In genomic region chr1:161905269-161905884, GRCh38 we compare ENCODE assay signal across 9 cellular contexts.
DNase-seq lines count a peak whose midpoint lies in the region; ATAC-seq and TF ChIP-seq lines count a peak whose summit lies in the region.
"Had no signal": no experiment of that assay in that cellular context is flagged by ENCODE, and none has a peak within 500 bp of the region (broad histone marks: within the 10 kb centered on the region; RNA-seq: fewer than 3 reads in every experiment).

No MANE protein-coding gene starts in this region.

- TF ChIP-seq CTCF in CD8-positive, alpha-beta T cell (IDR thresholded peaks at IDR 0.05), result peak; percentile 76
- TF ChIP-seq CTCF in HEK293 (tag by site-specific recombination; IDR thresholded peaks at IDR 0.05), result no peak
- TF ChIP-seq CTCF in fibroblast of pulmonary artery (IDR thresholded peaks at IDR 0.05; ENCODE audit: low read length, missing control alignments), result peak; percentile 49
- peak; percentile 18 to 70 (median 54) for TF ChIP-seq CTCF in thyroid gland (IDR thresholded peaks at IDR 0.05)

- peaks cover 15% of the 10 kb centered on the region for H3K4me1 Mint-ChIP-seq in CD8-positive, alpha-beta T cell (ENCODE audit: low read depth)

- POLR2A ChIA-PET in CD8-positive, alpha-beta T cell (lab: Charles Lee), result interaction anchor here (1.3 kb wide), 1 partner anchor 9 kb away, joined by 3 read pairs; no protein-coding TSS in a partner anchor
- POLR2A ChIA-PET in HEK293 (lab: Yijun Ruan, JAX), result no interaction called here

- CTCF ChIA-PET in CD8-positive, alpha-beta T cell (lab: Charles Lee), result interaction anchor here (0.6 to 2.3 kb wide), 22 partner anchors 9 to 312 kb away, joined by 3 to 11 read pairs (median 3); partner anchors contain the start of gene OLFML2B
- CTCF ChIA-PET in HEK293 (lab: Yijun Ruan, JAX), result interaction anchor here (0.6 to 1.8 kb wide), 15 partner anchors 10 to 728 kb away, joined by 3 to 9 read pairs (median 3); partner anchors contain the start of gene OLFML2B

- H3K4me3 Mint-ChIP-seq in CD8-positive, alpha-beta T cell, result no peak overlapping the region

- TF ChIP-seq POLR2A in thyroid gland (IDR thresholded peaks at IDR 0.05), result no peak

- no peaks in the 10 kb centered on the region for H3K36me3 ChIP-seq in CD8-positive, alpha-beta T cell (ENCODE audit: insufficient read depth, low read length)
- H3K36me3 ChIP-seq in HEK293 (ENCODE audit: control insufficient read depth in 2 of 2, insufficient read depth in 1 of 2, low read length in 2 of 2) (no peaks in the 10 kb centered on the region), thyroid gland (no peaks in the 10 kb centered on the region)
- H3K36me3 ChIP-seq: thoracic aorta had no signal

- intact Hi-C loops in CD8-positive, alpha-beta T cell (cut with DNase I, micrococcal nuclease), result no loop called here
- intact Hi-C loops in thyroid gland (cut with DNase I), result no loop called here

- H3K9me3 ChIP-seq in CD8-positive, alpha-beta T cell (ENCODE audit: low read length), result no peaks in the 10 kb centered on the region
- H3K9me3 ChIP-seq in HEK293 (ENCODE audit: control insufficient read depth, insufficient read depth, low read depth, low read length), result no peaks in the 10 kb centered on the region
- no peaks in the 10 kb centered on the region for H3K9me3 ChIP-seq in thyroid gland
- H3K9me3 ChIP-seq: thoracic aorta had no signal

- no peak overlapping the region for H3K4me3 ChIP-seq in CD8-positive, alpha-beta T cell (ENCODE audit: low read depth, low read length)
- no peak overlapping the region for H3K4me3 ChIP-seq in HEK293 (ENCODE audit: low read depth, low read length)
- no peak overlapping the region for H3K4me3 ChIP-seq in fibroblast of pulmonary artery (replicated peaks; ENCODE audit: low read depth, low read length)
- H3K4me3 ChIP-seq in thyroid gland (replicated peaks in 1 of 3), result no peak overlapping the region
- H3K4me3 ChIP-seq: thoracic aorta had no signal

- H3K27ac ChIP-seq in CD8-positive, alpha-beta T cell (ENCODE audit: low read depth, low read length), result no peak overlapping the region
- H3K27ac ChIP-seq in HEK293 (ENCODE audit: extremely low read depth, low read depth, low read length), result no peak overlapping the region
- no peak overlapping the region for H3K27ac ChIP-seq in thyroid gland
- H3K27ac ChIP-seq: thoracic aorta had no signal

- H3K9me3 Mint-ChIP-seq in CD8-positive, alpha-beta T cell, result no peaks in the 10 kb centered on the region

- peak; percentile 69 for ATAC-seq in CD8-positive, alpha-beta T cell
- ATAC-seq in HG02970 (IDR thresholded peaks at IDR 0.05; ENCODE audit: low FRiP score, unreplicated experiment), result no peak
- no peak for ATAC-seq in HG02938 (IDR thresholded peaks at IDR 0.05; ENCODE audit: unreplicated experiment)
- ATAC-seq in GM19023 (IDR thresholded peaks at IDR 0.05; ENCODE audit: unreplicated experiment), result no peak

- DNase-seq in CD8-positive, alpha-beta T cell, result peak in 2 of 7 experiments; percentile 4 to 22
- DNase-seq in SK-N-DZ (ENCODE audit: low spot score) (peak; percentile 7), fibroblast of pulmonary artery (ENCODE audit: low read depth) (peak; percentile 49), thyroid gland (peak; percentile 38 to 55)

- H3K4me1 ChIP-seq in CD8-positive, alpha-beta T cell (ENCODE audit: insufficient read depth, low read length), result no peaks in the 10 kb centered on the region
- H3K4me1 ChIP-seq in HEK293 (ENCODE audit: control insufficient read depth, insufficient read depth, low read length) (peaks cover 9% of the 10 kb centered on the region), thyroid gland (peaks cover 16 to 17% of the 10 kb centered on the region in 2 donors)

- peaks cover 2% of the 10 kb centered on the region for H3K36me3 Mint-ChIP-seq in CD8-positive, alpha-beta T cell

- WGBS in thyroid gland, 2 donors, result 97 to 99% methylated on average over 3 of the region's 3 CpGs

- H3K27ac Mint-ChIP-seq in CD8-positive, alpha-beta T cell, result no peak overlapping the region

- no peaks in the 10 kb centered on the region for H3K27me3 Mint-ChIP-seq in CD8-positive, alpha-beta T cell (ENCODE audit: low read depth)

- H3K27me3 ChIP-seq in CD8-positive, alpha-beta T cell (ENCODE audit: insufficient read depth, low read length), result no peaks in the 10 kb centered on the region
- H3K27me3 ChIP-seq in thyroid gland, result no peaks in the 10 kb centered on the region

TF ChIP-seq in HEK293, 187 proteins besides CTCF, POLR2A, EP300 and RAD21:
- no peak for TF ChIP-seq ZNF704 (tag by site-specific recombination; IDR thresholded peaks at IDR 0.05)
- TF ChIP-seq SCRT2 (tag by site-specific recombination; IDR thresholded peaks at IDR 0.05), result peak; percentile 46; the same call in 1 of the 2 replicates
- 0 out of 2 replicates have a peak, but pooled peaks have one; percentile 46 for TF ChIP-seq GLIS1 (tag by site-specific recombination; IDR thresholded peaks at IDR 0.05)
TF ChIP-seq in HEK293: peak in this region for 2.
